ENCODE assay signal across 11 cellular contexts in the genomic region with DNA sequence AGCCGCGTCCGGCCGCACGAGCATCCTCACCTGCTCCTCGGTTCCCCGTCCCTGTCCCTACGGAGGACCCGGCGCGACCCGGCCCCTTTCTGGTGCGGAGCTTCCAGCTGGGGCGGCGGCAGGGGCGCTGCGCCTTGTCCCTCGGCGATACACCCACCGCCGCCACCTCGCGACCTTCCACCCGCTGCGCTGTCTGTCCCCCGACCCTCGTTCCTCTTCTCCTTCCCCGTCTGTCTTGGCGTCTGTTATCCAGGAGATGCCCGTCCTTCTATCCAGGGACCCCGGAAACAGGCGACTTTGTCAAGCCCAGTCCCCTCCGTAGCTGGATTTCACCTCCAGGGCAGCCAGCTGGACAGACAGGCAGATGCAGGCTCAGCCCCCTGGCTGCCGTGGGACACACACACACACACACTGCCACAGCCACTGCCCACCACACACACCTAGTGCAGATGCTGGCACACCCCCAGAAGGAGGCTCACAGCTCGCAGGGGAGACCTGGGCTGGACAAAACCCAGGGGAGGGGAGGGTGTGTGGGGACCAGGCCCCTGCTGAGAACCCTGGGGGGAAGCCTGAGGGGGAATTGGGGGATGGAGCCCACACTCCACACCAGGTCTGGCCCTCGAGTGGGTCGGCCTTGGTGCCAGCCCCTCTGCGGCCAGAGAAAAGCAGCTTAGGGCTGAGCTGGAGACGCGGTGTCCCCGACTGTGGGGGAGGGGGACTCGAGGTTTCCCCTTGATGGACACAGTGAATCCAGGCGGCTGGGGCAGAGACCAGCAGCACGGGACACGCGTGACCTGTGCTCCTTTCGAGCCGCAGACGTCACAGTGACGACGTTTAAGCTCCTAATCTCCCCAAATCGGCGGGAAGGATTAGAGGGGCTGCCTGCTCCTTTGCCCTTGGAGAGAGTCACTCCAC. TPM values are rescaled to one million over a fixed set of nuclear protein-coding genes. Genes with fewer than 3 reads are reported as not detected.
DNase-seq lines count a peak whose midpoint lies in the region; ATAC-seq and TF ChIP-seq lines count a peak whose summit lies in the region.
"Had no signal": no experiment of that assay in that cellular context is flagged by ENCODE, and none has a peak within 500 bp of the region (broad histone marks: within the 10 kb centered on the region; RNA-seq: fewer than 3 reads in every experiment).

No MANE protein-coding gene starts in this region.

- CTCF ChIA-PET in activated CD8-positive, alpha-beta T cell treated with anti-CD3 and anti-CD28 coated beads for 36 hours (lab: Charles Lee): interaction anchor here (1.1 kb wide), 1 partner anchor 9 kb away, joined by 4 read pairs; no protein-coding TSS in a partner anchor
- CTCF ChIA-PET in activated CD8-positive, alpha-beta T cell treated with anti-CD3 and anti-CD28 coated beads, Interleukin-2, amount 10 ng/mL, durations not matched to agents 7 days and 5 days (lab: Charles Lee): no interaction called here

- H3K27me3 ChIP-seq in iPS-20b (ENCODE audit: insufficient read depth, low read length) (peaks cover 70% of the 10 kb centered on the region), gastrocnemius medialis (peaks cover 21 to 27% (median 25%) of the 10 kb centered on the region in 3 donors)

- H3K4me3 Mint-ChIP-seq in activated CD8-positive, alpha-beta T cell treated with anti-CD3 and anti-CD28 coated beads for 36 hours: peak overlapping the region; percentile 7
- H3K4me3 Mint-ChIP-seq in activated CD8-positive, alpha-beta T cell treated with anti-CD3 and anti-CD28 coated beads, Interleukin-2, amount 10 ng/mL, durations not matched to agents 7 days and 5 days: no peak overlapping the region
- H3K4me3 Mint-ChIP-seq in activated naive CD8-positive, alpha-beta T cell treated with anti-CD3 and anti-CD28 coated beads for 36 hours: peak overlapping the region; percentile 48
- peak overlapping the region; percentile 44 for H3K4me3 Mint-ChIP-seq in stimulated activated effector memory CD8-positive, alpha-beta T cell treated with anti-CD3 and anti-CD28 coated beads, Interleukin-12 subunit alpha, Interleukin-12 subunit beta, amount 100 ng/mL, for 72 hours

- H3K9me3 Mint-ChIP-seq in activated CD8-positive, alpha-beta T cell treated with anti-CD3 and anti-CD28 coated beads for 36 hours: no peaks in the 10 kb centered on the region
- H3K9me3 Mint-ChIP-seq in activated CD8-positive, alpha-beta T cell treated with anti-CD3 and anti-CD28 coated beads, Interleukin-2, amount 10 ng/mL, durations not matched to agents 7 days and 5 days (ENCODE audit: insufficient read depth): no peaks in the 10 kb centered on the region
- H3K9me3 Mint-ChIP-seq in activated naive CD8-positive, alpha-beta T cell treated with anti-CD3 and anti-CD28 coated beads for 36 hours: no peaks in the 10 kb centered on the region
- no peaks in the 10 kb centered on the region for H3K9me3 Mint-ChIP-seq in stimulated activated effector memory CD8-positive, alpha-beta T cell treated with anti-CD3 and anti-CD28 coated beads, Interleukin-12 subunit alpha, Interleukin-12 subunit beta, amount 100 ng/mL, for 72 hours

- peaks cover 17% of the 10 kb centered on the region for H3K4me1 Mint-ChIP-seq in activated CD8-positive, alpha-beta T cell treated with anti-CD3 and anti-CD28 coated beads for 36 hours (ENCODE audit: low read depth)
- H3K4me1 Mint-ChIP-seq in activated CD8-positive, alpha-beta T cell treated with anti-CD3 and anti-CD28 coated beads, Interleukin-2, amount 10 ng/mL, durations not matched to agents 7 days and 5 days (ENCODE audit: low read depth): peaks cover 16% of the 10 kb centered on the region
- peaks cover 10% of the 10 kb centered on the region for H3K4me1 Mint-ChIP-seq in activated naive CD8-positive, alpha-beta T cell treated with anti-CD3 and anti-CD28 coated beads for 36 hours
- H3K4me1 Mint-ChIP-seq in stimulated activated effector memory CD8-positive, alpha-beta T cell treated with anti-CD3 and anti-CD28 coated beads, Interleukin-12 subunit alpha, Interleukin-12 subunit beta, amount 100 ng/mL, for 72 hours: peaks cover 13% of the 10 kb centered on the region

- H3K4me1 ChIP-seq in iPS-20b (ENCODE audit: insufficient read depth, low read length) (peaks cover 4% of the 10 kb centered on the region; the same call in 1 of the 2 replicates), gastrocnemius medialis (peaks cover 6 to 7% of the 10 kb centered on the region in 2 donors)

- DNase-seq in activated CD8-positive, alpha-beta T cell treated with anti-CD3 and anti-CD28 coated beads for 36 hours: no peak
- no peak for DNase-seq in activated CD8-positive, alpha-beta T cell treated with anti-CD3 and anti-CD28 coated beads, Interleukin-2, amount 10 ng/mL, durations not matched to agents 7 days and 5 days
- DNase-seq in activated naive CD8-positive, alpha-beta T cell treated with anti-CD3 and anti-CD28 coated beads for 36 hours: no peak
- no peak for DNase-seq in stimulated activated effector memory CD8-positive, alpha-beta T cell treated with anti-CD3 and anti-CD28 coated beads, Interleukin-12 subunit alpha, Interleukin-12 subunit beta, amount 100 ng/mL, for 72 hours (ENCODE audit: low spot score in 2 of 2)
- no peak for DNase-seq in foreskin melanocyte
- no peak for DNase-seq in gastrocnemius medialis
- DNase-seq in ureter (ENCODE audit: low spot score): no peak
- DNase-seq: NCI-H2107, SHP77 had no signal

- H3K9me3 ChIP-seq in iPS-20b (ENCODE audit: insufficient read depth, low read depth, low read length): no peaks in the 10 kb centered on the region
- H3K9me3 ChIP-seq in gastrocnemius medialis: no peaks in the 10 kb centered on the region

- H3K4me3 ChIP-seq in iPS-20b (ENCODE audit: low read length) (peak overlapping the region; percentile 62), gastrocnemius medialis (no peak overlapping the region)

- no peak for ATAC-seq in activated CD8-positive, alpha-beta T cell treated with anti-CD3 and anti-CD28 coated beads for 36 hours
- ATAC-seq in activated CD8-positive, alpha-beta T cell treated with anti-CD3 and anti-CD28 coated beads, Interleukin-2, amount 10 ng/mL, durations not matched to agents 7 days and 5 days: no peak
- ATAC-seq in stimulated activated effector memory CD8-positive, alpha-beta T cell treated with anti-CD3 and anti-CD28 coated beads, Interleukin-12 subunit alpha, Interleukin-12 subunit beta, amount 100 ng/mL, for 72 hours: no peak
- ATAC-seq in gastrocnemius medialis: no peak

- POLR2A ChIA-PET in activated CD8-positive, alpha-beta T cell treated with anti-CD3 and anti-CD28 coated beads for 36 hours (lab: Charles Lee): interaction anchor here (0.6 to 0.8 kb wide), 3 partner anchors 51 to 93 kb away, joined by 3 read pairs; no protein-coding TSS in a partner anchor
- POLR2A ChIA-PET in activated CD8-positive, alpha-beta T cell treated with anti-CD3 and anti-CD28 coated beads, Interleukin-2, amount 10 ng/mL, durations not matched to agents 7 days and 5 days (lab: Charles Lee): interaction anchor here (0.9 to 1.1 kb wide), 2 partner anchors 22 to 32 kb away, joined by 4 to 5 read pairs; partner anchors contain the start of gene IRF7

- TF ChIP-seq POLR2A in gastrocnemius medialis (IDR thresholded peaks at IDR 0.05): no peak

- H3K27me3 Mint-ChIP-seq in activated CD8-positive, alpha-beta T cell treated with anti-CD3 and anti-CD28 coated beads for 36 hours: peaks cover 31% of the 10 kb centered on the region
- peaks cover 32% of the 10 kb centered on the region for H3K27me3 Mint-ChIP-seq in activated CD8-positive, alpha-beta T cell treated with anti-CD3 and anti-CD28 coated beads, Interleukin-2, amount 10 ng/mL, durations not matched to agents 7 days and 5 days (ENCODE audit: low read depth)
- H3K27me3 Mint-ChIP-seq in activated naive CD8-positive, alpha-beta T cell treated with anti-CD3 and anti-CD28 coated beads for 36 hours: peaks cover 38% of the 10 kb centered on the region

- in situ Hi-C loops in gastrocnemius medialis (cut with MboI; ENCODE audit: low sequenced_read_pairs in 4 of 4): no loop called here

- H3K27ac Mint-ChIP-seq in activated CD8-positive, alpha-beta T cell treated with anti-CD3 and anti-CD28 coated beads for 36 hours: no peak overlapping the region
- no peak overlapping the region for H3K27ac Mint-ChIP-seq in activated CD8-positive, alpha-beta T cell treated with anti-CD3 and anti-CD28 coated beads, Interleukin-2, amount 10 ng/mL, durations not matched to agents 7 days and 5 days
- no peak overlapping the region for H3K27ac Mint-ChIP-seq in activated naive CD8-positive, alpha-beta T cell treated with anti-CD3 and anti-CD28 coated beads for 36 hours
- no peak overlapping the region for H3K27ac Mint-ChIP-seq in stimulated activated effector memory CD8-positive, alpha-beta T cell treated with anti-CD3 and anti-CD28 coated beads, Interleukin-12 subunit alpha, Interleukin-12 subunit beta, amount 100 ng/mL, for 72 hours

- H3K27ac ChIP-seq in iPS-20b (ENCODE audit: low read length): no peak overlapping the region
- H3K27ac ChIP-seq in gastrocnemius medialis: no peak overlapping the region

- TF ChIP-seq CTCF in activated CD8-positive, alpha-beta T cell treated with anti-CD3 and anti-CD28 coated beads for 36 hours (IDR thresholded peaks at IDR 0.05): no peak
- no peak for TF ChIP-seq CTCF in gastrocnemius medialis (IDR thresholded peaks at IDR 0.05 in 4 of 5, conservative IDR thresholded peaks at IDR 0.05 in 1 of 5)

- intact Hi-C loops in activated CD8-positive, alpha-beta T cell treated with anti-CD3 and anti-CD28 coated beads for 36 hours (cut with micrococcal nuclease): no loop called here
- intact Hi-C loops in gastrocnemius medialis (cut with DNase I; ENCODE audit: low total_unique reads): no loop called here

- H3K36me3 ChIP-seq in iPS-20b (ENCODE audit: insufficient read depth, low read depth, low read length) (no peaks in the 10 kb centered on the region), gastrocnemius medialis (no peaks in the 10 kb centered on the region)

- peaks cover 2% of the 10 kb centered on the region for H3K36me3 Mint-ChIP-seq in activated CD8-positive, alpha-beta T cell treated with anti-CD3 and anti-CD28 coated beads for 36 hours (ENCODE audit: low read depth)
- H3K36me3 Mint-ChIP-seq in activated CD8-positive, alpha-beta T cell treated with anti-CD3 and anti-CD28 coated beads, Interleukin-2, amount 10 ng/mL, durations not matched to agents 7 days and 5 days (ENCODE audit: low read depth): peaks cover 4% of the 10 kb centered on the region
- peaks cover 2% of the 10 kb centered on the region for H3K36me3 Mint-ChIP-seq in activated naive CD8-positive, alpha-beta T cell treated with anti-CD3 and anti-CD28 coated beads for 36 hours
- H3K36me3 Mint-ChIP-seq in stimulated activated effector memory CD8-positive, alpha-beta T cell treated with anti-CD3 and anti-CD28 coated beads, Interleukin-12 subunit alpha, Interleukin-12 subunit beta, amount 100 ng/mL, for 72 hours: peaks cover 31% of the 10 kb centered on the region

- H3K9ac ChIP-seq in iPS-20b (ENCODE audit: low read depth, low read length): peak overlapping the region; percentile 25; the same call in 1 of the 2 replicates

RNA-seq across cellular contexts. Expression of gene DRD4, which starts 0.8 kb away (rescaled TPM):
- under 1 TPM; 0.88 to 0.89 TPM for total RNA-seq in activated CD8-positive, alpha-beta T cell treated with anti-CD3 and anti-CD28 coated beads for 36 hours
- under 1 TPM; 0.42 to 0.76 TPM for total RNA-seq in activated CD8-positive, alpha-beta T cell treated with anti-CD3 and anti-CD28 coated beads, Interleukin-2, amount 10 ng/mL, durations not matched to agents 7 days and 5 days
- total RNA-seq in activated naive CD8-positive, alpha-beta T cell treated with anti-CD3 and anti-CD28 coated beads for 36 hours: under 1 TPM; 0.26 to 0.37 TPM
- total RNA-seq in gastrocnemius medialis (not detected), ureter (2.6 TPM)

RNA-seq across cellular contexts. Expression of gene SCT, which starts 10.9 kb away (rescaled TPM):
- not detected for total RNA-seq in activated CD8-positive, alpha-beta T cell treated with anti-CD3 and anti-CD28 coated beads for 36 hours
- not detected for total RNA-seq in activated CD8-positive, alpha-beta T cell treated with anti-CD3 and anti-CD28 coated beads, Interleukin-2, amount 10 ng/mL, durations not matched to agents 7 days and 5 days
- total RNA-seq in activated naive CD8-positive, alpha-beta T cell treated with anti-CD3 and anti-CD28 coated beads for 36 hours: not detected
- not detected for total RNA-seq in gastrocnemius medialis
- total RNA-seq in ureter: not detected
- total RNA-seq: lower leg skin had no signal

RNA-seq across cellular contexts. Expression of gene CDHR5, which starts 13.1 kb away (rescaled TPM):
- not detected for total RNA-seq in activated CD8-positive, alpha-beta T cell treated with anti-CD3 and anti-CD28 coated beads for 36 hours
- total RNA-seq in activated CD8-positive, alpha-beta T cell treated with anti-CD3 and anti-CD28 coated beads, Interleukin-2, amount 10 ng/mL, durations not matched to agents 7 days and 5 days: not detected
- not detected for total RNA-seq in activated naive CD8-positive, alpha-beta T cell treated with anti-CD3 and anti-CD28 coated beads for 36 hours
- 1 to 10 TPM in 1 of 4 donors, under 1 TPM in 1, not detected in 2; 0.95 to 1.8 TPM for total RNA-seq in gastrocnemius medialis
- not detected for total RNA-seq in ureter
- total RNA-seq: lower leg skin had no signal

RNA-seq across cellular contexts. Expression of gene IRF7, which starts 22.1 kb away (rescaled TPM):
- total RNA-seq in activated CD8-positive, alpha-beta T cell treated with anti-CD3 and anti-CD28 coated beads for 36 hours: 10 to 100 TPM; 34.6 to 37.5 TPM
- total RNA-seq in activated CD8-positive, alpha-beta T cell treated with anti-CD3 and anti-CD28 coated beads, Interleukin-2, amount 10 ng/mL, durations not matched to agents 7 days and 5 days: 100 to 1,000 TPM; 120 to 136 TPM
- total RNA-seq in activated naive CD8-positive, alpha-beta T cell treated with anti-CD3 and anti-CD28 coated beads for 36 hours: 10 to 100 TPM; 60.6 to 61.2 TPM
- total RNA-seq in gastrocnemius medialis: 10 to 100 TPM; 15.5 to 37.1 (median 26.3) TPM
- total RNA-seq in ureter: 14.9 TPM

RNA-seq across cellular contexts. Expression of gene DEAF1, which starts 57.2 kb away (rescaled TPM):
- 10 to 100 TPM; 59.1 to 59.3 TPM for total RNA-seq in activated CD8-positive, alpha-beta T cell treated with anti-CD3 and anti-CD28 coated beads for 36 hours
- total RNA-seq in activated CD8-positive, alpha-beta T cell treated with anti-CD3 and anti-CD28 coated beads, Interleukin-2, amount 10 ng/mL, durations not matched to agents 7 days and 5 days: 10 to 100 TPM; 34.1 to 36.7 TPM
- 10 to 100 TPM; 46.1 to 49.7 TPM for total RNA-seq in activated naive CD8-positive, alpha-beta T cell treated with anti-CD3 and anti-CD28 coated beads for 36 hours
- total RNA-seq in gastrocnemius medialis (10 to 100 TPM; 14.8 to 42.4 (median 25.2) TPM), ureter (36.9 TPM)
